ENCODE assay signal across 25 cellular contexts in genomic region chr1:85473390-85473789, GRCh38. TPM values are rescaled to one million over a fixed set of nuclear protein-coding genes. Genes with fewer than 3 reads are reported as not detected.
DNase-seq lines count a peak whose midpoint lies in the region; ATAC-seq, FAIRE-seq and TF ChIP-seq lines count a peak whose summit lies in the region.
"Had no signal": no experiment of that assay in that cellular context is flagged by ENCODE, and none has a peak within 500 bp of the region (broad histone marks: within the 10 kb centered on the region; RNA-seq: fewer than 3 reads in every experiment).

No MANE protein-coding gene starts in this region.

- H3K4me1 Mint-ChIP-seq in chondrocyte (ENCODE audit: low read depth) = peaks cover 34% of the 10 kb centered on the region

- peak overlapping the region; percentile 66 to 81; a peak in 5 of 6 replicates for H3K27ac ChIP-seq in A549
- H3K27ac ChIP-seq: dorsolateral prefrontal cortex, hepatocyte, HL-60, Peyer's patch, right atrium auricular region had no signal

- TF ChIP-seq POLR2A in A549 (IDR thresholded peaks at IDR 0.05; ENCODE audit: low read length) = no peak

- POLR2A ChIA-PET in A549 (lab: Yijun Ruan, JAX) = no interaction called here

- TF ChIP-seq EP300 in A549 (IDR thresholded peaks at IDR 0.05) (peak; percentile 35 to 47; a peak in 1 of 5 replicates), Ishikawa (IDR thresholded peaks at IDR 0.05; ENCODE audit: borderline replicate concordance) (no peak)

- peaks cover 19% of the 10 kb centered on the region for H3K36me3 Mint-ChIP-seq in chondrocyte (ENCODE audit: low read depth)
- H3K36me3 Mint-ChIP-seq: activated CD4-positive, alpha-beta memory T cell treated with anti-CD3 and anti-CD28 coated beads for 36 hours had no signal

- peak; percentile 82 for ATAC-seq in A549
- no peak for ATAC-seq in GM18909 (IDR thresholded peaks at IDR 0.05; ENCODE audit: poor library complexity, unreplicated experiment)
- ATAC-seq in GM21367 (IDR thresholded peaks at IDR 0.05; ENCODE audit: unreplicated experiment) = no peak
- no peak for ATAC-seq in HG03457 (IDR thresholded peaks at IDR 0.05; ENCODE audit: unreplicated experiment)

- H3K27me3 Mint-ChIP-seq in chondrocyte (ENCODE audit: low read depth) = no peaks in the 10 kb centered on the region

- no peak overlapping the region for H3K4me3 ChIP-seq in A549
- H3K4me3 ChIP-seq: dorsolateral prefrontal cortex, hepatocyte, Peyer's patch, right atrium auricular region, SJSA1 had no signal

- FAIRE-seq in A549 (lab: Jason Lieb, UNC) = no peak

- peaks cover 11% of the 10 kb centered on the region for H3K4me1 ChIP-seq in A549
- H3K4me1 ChIP-seq: Peyer's patch, right atrium auricular region had no signal

- peak overlapping the region; percentile 47 for H3K4me2 ChIP-seq in A549
- H3K4me2 ChIP-seq: hepatocyte had no signal

- CTCF ChIA-PET in A549 (lab: Yijun Ruan, JAX) = interaction anchor here (1.1 kb wide), 1 partner anchor 165 kb away, joined by 4 read pairs; no protein-coding TSS in a partner anchor

- WGBS in A549 (ENCODE audit: missing lambda C conversion rate) = 55% methylated on average over 6 of the region's 6 CpGs

- H3K4me3 Mint-ChIP-seq in chondrocyte (ENCODE audit: unreplicated experiment) = no peak overlapping the region
- H3K4me3 Mint-ChIP-seq: activated CD4-positive, alpha-beta memory T cell treated with anti-CD3 and anti-CD28 coated beads for 36 hours had no signal

- TF ChIP-seq CTCF in A549 (IDR thresholded peaks at IDR 0.05) (no peak), chondrocyte (IDR thresholded peaks at IDR 0.05) (no peak)

- peak overlapping the region; percentile 50 for H3K27ac Mint-ChIP-seq in chondrocyte (ENCODE audit: unreplicated experiment)
- H3K27ac Mint-ChIP-seq: activated CD4-positive, alpha-beta memory T cell treated with anti-CD3 and anti-CD28 coated beads for 36 hours had no signal

- TF ChIP-seq RAD21 in A549 (conservative IDR thresholded peaks at IDR 0.05 in 1 of 2, IDR thresholded peaks at IDR 0.05 in 1 of 2) (no peak), Ishikawa (IDR thresholded peaks at IDR 0.05; ENCODE audit: low read depth) (no peak)

- no peaks in the 10 kb centered on the region for H3K9me3 Mint-ChIP-seq in chondrocyte (ENCODE audit: low read depth)
- H3K9me3 Mint-ChIP-seq: activated CD4-positive, alpha-beta memory T cell treated with anti-CD3 and anti-CD28 coated beads for 36 hours had no signal

- no peaks in the 10 kb centered on the region for H3K9me3 ChIP-seq in A549
- H3K9me3 ChIP-seq: Peyer's patch, right atrium auricular region, SJSA1 had no signal

- DNase-seq in A549 (ENCODE audit: low read depth in 1 of 2, low spot score in 1 of 2) = peak in 1 of 2 experiments; percentile 73
- DNase-seq in chondrocyte (ENCODE audit: low spot score) = no peak
- DNase-seq in glomerular visceral epithelial cell (ENCODE audit: extremely low spot score) = peak; percentile 37
- no peak for DNase-seq in stimulated activated CD8-positive, alpha-beta memory T cell treated with anti-CD3 and anti-CD28 coated beads, Interleukin-4, amount 100 ng/mL, for 48 hours
- DNase-seq: activated CD4-positive, alpha-beta memory T cell treated with anti-CD3 and anti-CD28 coated beads for 36 hours; activated gamma-delta T cell treated with Interleukin-2 at 50 U/mL for 16 hours; C1 segment of cervical spinal cord; Calu3; caudate nucleus; dorsolateral prefrontal cortex; islet precursor cell; NCI-H187 treated with DMSO at 0.1 percent for 48 hours; NCI-H226; NCI-H82; nucleus accumbens; Peyer's patch; T-helper 2 cell had no signal

TF ChIP-seq in A549, 52 proteins besides CTCF, POLR2A, EP300 and RAD21:
- TF ChIP-seq HES2 (IDR thresholded peaks at IDR 0.05) = peak; percentile 94
- TF ChIP-seq CBX8 (IDR thresholded peaks at IDR 0.05) = no peak
- peak in 1 of 2 experiments; percentile 19; a peak in 1 of 5 replicates for TF ChIP-seq JUN (IDR thresholded peaks at IDR 0.05)
- TF ChIP-seq GATA3 (IDR thresholded peaks at IDR 0.05; ENCODE audit: borderline replicate concordance) = peak; percentile 38; the same call in 1 of the 2 replicates
- 0 out of 2 replicates have a peak, but pooled peaks have one; percentile 22 for TF ChIP-seq FOSL2 (IDR thresholded peaks at IDR 0.05)
- TF ChIP-seq FOSL2 (CRISPR knock-in tag; IDR thresholded peaks at IDR 0.05) = peak; percentile 83
- no peak for TF ChIP-seq TP53 (CRISPR knock-in tag; IDR thresholded peaks at IDR 0.05)
- TF ChIP-seq FOXS1 (CRISPR knock-in tag; IDR thresholded peaks at IDR 0.05) = no peak
- TF ChIP-seq MAX (IDR thresholded peaks at IDR 0.05) = no peak
- peak; percentile 31; the same call in 1 of the 2 replicates for TF ChIP-seq HOXB13 (CRISPR knock-in tag; IDR thresholded peaks at IDR 0.05; ENCODE audit: low read depth)
- TF ChIP-seq KDM5A (IDR thresholded peaks at IDR 0.05) = no peak
- peak; percentile 95 to 96 for TF ChIP-seq CEBPB (IDR thresholded peaks at IDR 0.05)
- 0 out of 3 replicates have a peak, but pooled peaks have one; percentile 44 for TF ChIP-seq BCL3 (IDR thresholded peaks at IDR 0.05)

TF ChIP-seq in Ishikawa, 13 proteins besides CTCF, POLR2A, EP300 and RAD21:
- 0 out of 2 replicates have a peak, but pooled peaks have one; percentile 27 for TF ChIP-seq CEBPB (IDR thresholded peaks at IDR 0.05)
- no peak for TF ChIP-seq ZBTB7A (IDR thresholded peaks at IDR 0.05; ENCODE audit: low read depth)

RNA-seq across cellular contexts. Expression of gene DDAH1, which starts 8.4 kb away (rescaled TPM):
- polyA plus RNA-seq in A549 (2011; rRNA removed) (12.6 and 12.9 TPM in 2 replicates), A549 (2017; fragmentation: RNase III; extraction: RNeasy Plus Mini Kit Qiagen cat#74134 plus additional on column Dnase treatment) (5.7 to 6.6 TPM (median 6.1 TPM) in 3 replicates)
- 2.9 and 3.5 TPM in 2 replicates for polyA plus RNA-seq in A549 (2012; cell fraction: cytosol; rRNA removed)
- 1.3 and 1.8 TPM in 2 replicates for polyA plus RNA-seq in A549 (2012; cell fraction: nucleus; rRNA removed)
- 5.9 and 6.8 TPM in 2 replicates for polyA minus RNA-seq in A549 (2011; rRNA and poly(A)+ RNA removed)
- 91.8 to 93.0 TPM (median 92.7 TPM) in 3 replicates for total RNA-seq in chondrocyte
- total RNA-seq: activated CD4-positive, alpha-beta memory T cell treated with anti-CD3 and anti-CD28 coated beads for 36 hours had no signal

Comparison
In these comparisons a context has a peak if more than half of its experiments do, and no peak if none do; other contexts are left out.
1. ATAC-seq: peak in A549 (2 of 2); none in GM18909 (single experiment), GM21367 (single experiment) and HG03457 (single experiment).